In the genomic region with DNA sequence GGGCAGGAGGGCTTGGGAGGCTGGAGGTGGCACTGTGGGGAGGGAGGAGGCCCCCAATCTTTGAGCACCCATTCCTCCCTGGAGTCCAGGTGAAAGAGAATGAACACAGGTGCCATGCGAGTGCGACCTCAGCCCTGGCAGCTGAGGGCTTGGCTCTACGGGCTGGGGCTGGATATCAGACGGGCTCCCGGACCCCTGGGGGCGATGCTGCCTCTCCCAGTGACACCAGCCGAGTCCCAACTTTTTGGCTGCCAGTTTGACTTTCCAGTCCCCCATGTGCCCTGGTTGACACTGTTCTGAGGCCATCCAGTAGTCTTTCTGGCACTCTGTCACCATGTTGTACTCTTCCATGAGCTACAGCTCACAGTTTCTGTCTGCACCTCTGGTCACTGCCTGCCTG, we compare ENCODE assay signal across 22 cellular contexts. TPM values are rescaled to one million over a fixed set of nuclear protein-coding genes. Genes with fewer than 3 reads are reported as not detected.
DNase-seq lines count a peak whose midpoint lies in the region; ATAC-seq and TF ChIP-seq lines count a peak whose summit lies in the region.
"Had no signal": no experiment of that assay in that cellular context is flagged by ENCODE, and none has a peak within 500 bp of the region (broad histone marks: within the 10 kb centered on the region; RNA-seq: fewer than 3 reads in every experiment).

No MANE protein-coding gene starts in this region.

- CTCF ChIA-PET in mammary epithelial cell (lab: Charles Lee; ENCODE audit: low non-redundant PET): no interaction called here

- ATAC-seq in GM18498 (IDR thresholded peaks at IDR 0.05; ENCODE audit: unreplicated experiment): no peak
- ATAC-seq: body of pancreas, SK-N-SH treated with all-trans-retinoic acid at 6 μM for 48 hours had no signal

- H3K9me3 ChIP-seq in colonic mucosa (no peaks in the 10 kb centered on the region), transverse colon (no peaks in the 10 kb centered on the region), mammary epithelial cell (replicated peaks; ENCODE audit: insufficient read depth, low read length) (no peaks in the 10 kb centered on the region)
- H3K9me3 ChIP-seq: body of pancreas, esophagus muscularis mucosa, tibial artery had no signal

- TF ChIP-seq POLR2A in transverse colon (IDR thresholded peaks at IDR 0.05): no peak

- TF ChIP-seq EP300 in transverse colon (IDR thresholded peaks at IDR 0.05; ENCODE audit: low read depth): no peak

- dilution Hi-C loops in mammary epithelial cell (cut with HindIII; ENCODE audit: low sequenced_read_pairs): no loop called here

- intact Hi-C loops in colonic mucosa (cut with DNase I): no loop called here
- intact Hi-C loops in transverse colon (cut with DNase I; ENCODE audit: low total_unique reads): no loop called here
- intact Hi-C loops in mammary epithelial cell (cut with micrococcal nuclease): no loop called here

- DNase-seq in activated naive CD4-positive, alpha-beta T cell treated with anti-CD3 and anti-CD28 coated beads, Interleukin-2, amount 50 U/mL, for 16 hours: peak; percentile 7
- DNase-seq in activated naive CD4-positive, alpha-beta T cell treated with Interleukin-2 at 50 U/mL for 16 hours: no peak
- DNase-seq in colonic mucosa: no peak
- DNase-seq in mesenteric fat pad (ENCODE audit: low spot score): peak; percentile 88
- DNase-seq in transverse colon: no peak
- no peak for DNase-seq in mammary epithelial cell
- DNase-seq in MV-4-11 (lab: John Stamatoyannopoulos, UW): no peak
- DNase-seq: activated CD4-positive, CD25-positive, alpha-beta regulatory T cell treated with anti-CD3 and anti-CD28 coated beads, Interleukin-2, amount 50 U/mL, for 72 hours; activated CD8-positive, alpha-beta memory T cell treated with anti-CD3 and anti-CD28 coated beads, Interleukin-2, amount 50 U/mL, for 48 hours; GOT3; NCI-H1436 treated with DMSO at 0.1 percent for 48 hours; NCI-H226 had no signal

- H3K27ac ChIP-seq in colonic mucosa (peak overlapping the region; percentile 85), transverse colon (peak overlapping the region; percentile 85 to 90 (median 89)), mammary epithelial cell (ENCODE audit: insufficient read depth, low read depth, low read length) (no peak overlapping the region)
- H3K27ac ChIP-seq: C4-2B, esophagus muscularis mucosa, tibial artery had no signal

- H3K9ac ChIP-seq in colonic mucosa (ENCODE audit: low read depth in 2 of 2, low read length in 2 of 2) (peak overlapping the region; percentile 82 to 98), mammary epithelial cell (ENCODE audit: insufficient read depth, low read length) (no peak overlapping the region)

- BruUV-seq in mammary epithelial cell (replicated peaks; lab: Mats Ljungman, UMichigan): no TSS peak

- in situ Hi-C loops in transverse colon (cut with MboI; ENCODE audit: low pct_ligation_motif_present in 1 of 4, low pct_unique_long_range_greater_than_20kb in 1 of 4, low sequenced_read_pairs in 3 of 4): no loop called here
- in situ Hi-C loops in mammary epithelial cell (cut with MboI; ENCODE audit: low sequenced_read_pairs in 2 of 2): no loop called here

- H4K20me1 ChIP-seq in mammary epithelial cell (ENCODE audit: insufficient read depth, low read length): no peaks in the 10 kb centered on the region

- H3K36me3 ChIP-seq in colonic mucosa: no peaks in the 10 kb centered on the region
- H3K36me3 ChIP-seq in transverse colon: no peaks in the 10 kb centered on the region
- no peaks in the 10 kb centered on the region for H3K36me3 ChIP-seq in mammary epithelial cell (ENCODE audit: insufficient read depth, low read length)
- H3K36me3 ChIP-seq: esophagus muscularis mucosa, tibial artery had no signal

- peak overlapping the region; percentile 31 for H3K4me3 ChIP-seq in colonic mucosa
- H3K4me3 ChIP-seq in transverse colon: peak overlapping the region in 3 of 4 donors; percentile 11 to 40 (median 32)
- H3K4me3 ChIP-seq in mammary epithelial cell (replicated peaks in 1 of 3; ENCODE audit: insufficient read depth in 1 of 3, low read depth in 2 of 3, low read length in 3 of 3): no peak overlapping the region
- H3K4me3 ChIP-seq: body of pancreas, esophagus muscularis mucosa, tibial artery had no signal

- 59% methylated on average over 7 of the region's 7 CpGs; no CpG with 5 or more reads in 1 of the 2 donors for WGBS in transverse colon (ENCODE audit: low coverage in 1 of 2), 2 donors
- 95% methylated on average over 6 of the region's 7 CpGs for WGBS in mammary epithelial cell (ENCODE audit: low coverage, missing lambda C conversion rate)

- TF ChIP-seq CTCF in colonic mucosa (IDR thresholded peaks at IDR 0.05) (no peak), transverse colon (IDR thresholded peaks at IDR 0.05) (no peak), mammary epithelial cell (conservative IDR thresholded peaks at IDR 0.05 in 1 of 2, IDR thresholded peaks at IDR 0.05 in 1 of 2; ENCODE audit: extremely low read depth in 1 of 2, insufficient read depth in 1 of 2, low read depth in 1 of 2, low read length in 2 of 2) (no peak)

- H3K4me1 ChIP-seq in colonic mucosa (peaks cover 17% of the 10 kb centered on the region), transverse colon (peaks cover 11 to 57% (median 53%) of the 10 kb centered on the region in 4 donors), mammary epithelial cell (ENCODE audit: insufficient read depth, low read length) (peaks cover 29% of the 10 kb centered on the region)

- H3K79me2 ChIP-seq in mammary epithelial cell (ENCODE audit: insufficient read depth, low read length): no peaks in the 10 kb centered on the region

- H2AFZ ChIP-seq in mammary epithelial cell (ENCODE audit: low read depth, low read length): no peak overlapping the region

- no peak overlapping the region for H3K4me2 ChIP-seq in mammary epithelial cell (ENCODE audit: insufficient read depth, low read depth, low read length)

- H3K27me3 ChIP-seq in colonic mucosa (no peaks in the 10 kb centered on the region), transverse colon (no peaks in the 10 kb centered on the region), mammary epithelial cell (ENCODE audit: insufficient read depth, low read length) (no peaks in the 10 kb centered on the region)
- H3K27me3 ChIP-seq: body of pancreas, esophagus muscularis mucosa, tibial artery had no signal

RNA-seq across cellular contexts. Expression of a gene that starts 1.2 kb away (rescaled TPM):
- 100 to 1,000 TPM; 155 to 166 TPM for total RNA-seq in colonic mucosa
- 4.3 TPM for total RNA-seq in mesenteric fat pad
- total RNA-seq in transverse colon: 100 to 1,000 TPM; 112 to 214 (median 172) TPM
- 1 to 10 TPM; 1.8 to 3.0 TPM for total RNA-seq in mammary epithelial cell
- 1.8 TPM for polyA plus RNA-seq in mammary epithelial cell
- 1.1 TPM for polyA minus RNA-seq in mammary epithelial cell
- polyA plus RNA-seq: neural cell had no signal

RNA-seq across cellular contexts. Expression of a gene that starts 37.6 kb away (rescaled TPM):
- total RNA-seq in colonic mucosa (10 to 100 TPM; 46.8 to 70.0 TPM), mesenteric fat pad (18.5 TPM), transverse colon (100 to 1,000 TPM in 2 of 4 donors, 10 to 100 TPM in 2; 21.1 to 126 (median 91.4) TPM), mammary epithelial cell (10 to 100 TPM; 53.0 to 75.8 TPM)
- 29.1 TPM for polyA plus RNA-seq in mammary epithelial cell
- 131 TPM for polyA minus RNA-seq in mammary epithelial cell

RNA-seq across cellular contexts. Expression of a gene that starts 47.2 kb away (rescaled TPM):
- total RNA-seq in colonic mucosa (under 1 TPM; 0.52 to 0.56 TPM), mesenteric fat pad (1.9 TPM), transverse colon (1 to 10 TPM in 2 of 4 donors, under 1 TPM in 2; 0.20 to 4.1 (median 1.4) TPM), mammary epithelial cell (under 1 TPM in 1 of 2 donors, not detected in 1; 0.17 TPM)
- not detected for polyA plus RNA-seq in mammary epithelial cell
- not detected for polyA minus RNA-seq in mammary epithelial cell
- total RNA-seq: glomerular endothelial cell, pulmonary artery endothelial cell, RPMI7951 had no signal

Comparison
In these comparisons a context has a peak if more than half of its experiments do, and no peak if none do; other contexts are left out.
1. DNase-seq: peak in activated naive CD4-positive, alpha-beta T cell treated with anti-CD3 and anti-CD28 coated beads, Interleukin-2, amount 50 U/mL, for 16 hours (single experiment) and mesenteric fat pad (single experiment); none in activated naive CD4-positive, alpha-beta T cell treated with Interleukin-2 at 50 U/mL for 16 hours (single experiment), colonic mucosa (single experiment), transverse colon (single experiment), mammary epithelial cell (single experiment) and MV-4-11 (single experiment).
2. H3K4me3 ChIP-seq: peak in colonic mucosa (single experiment) and transverse colon (3 of 4); none in mammary epithelial cell (0 of 3).
3. RNA of a gene that starts 1.2 kb away (total RNA-seq): 112 to 214 TPM in transverse colon and 155 to 166 TPM in colonic mucosa; 4.3 TPM in mesenteric fat pad (single experiment) and 1.8 to 3.0 TPM in mammary epithelial cell; every median in the first group is over 10 times any median in the second.